ENCODE assay signal across 9 cellular contexts in the genomic region with DNA sequence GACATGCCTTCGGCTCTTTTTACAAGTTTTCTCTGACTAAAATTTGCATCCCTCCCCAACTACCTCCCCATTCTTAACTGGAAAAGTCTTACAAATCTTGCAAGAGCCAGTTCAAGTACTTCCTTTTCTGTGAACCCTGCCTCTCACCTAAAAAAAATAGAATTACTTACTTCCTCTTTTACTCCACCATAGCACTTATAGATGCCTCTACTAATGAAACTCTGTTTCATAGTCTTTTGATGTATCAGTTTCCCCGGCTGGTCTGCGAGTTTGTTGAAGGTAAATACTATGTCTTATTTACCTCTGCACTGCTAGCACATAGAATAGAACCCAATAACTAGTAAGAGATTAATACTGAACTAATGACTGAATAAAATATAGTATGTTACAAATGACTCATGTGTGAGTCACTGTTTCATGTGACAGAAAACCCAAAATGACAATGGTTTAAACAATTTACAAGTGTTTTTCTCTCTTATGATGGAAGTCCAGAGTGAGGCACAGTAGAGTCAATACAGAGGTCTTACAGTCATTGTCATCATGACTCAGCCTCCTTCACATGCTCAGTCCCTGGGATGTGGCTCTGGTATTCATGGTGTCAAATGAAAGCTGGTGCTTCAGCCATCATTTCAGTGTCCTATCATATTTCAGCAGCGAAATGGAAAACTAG.
DNase-seq lines count a peak whose midpoint lies in the region; ATAC-seq, FAIRE-seq and TF ChIP-seq lines count a peak whose summit lies in the region.
"Had no signal": no experiment of that assay in that cellular context is flagged by ENCODE, and none has a peak within 500 bp of the region (broad histone marks: within the 10 kb centered on the region; RNA-seq: fewer than 3 reads in every experiment).

No MANE protein-coding gene starts in this region.

- H3K36me3 Mint-ChIP-seq in activated naive CD8-positive, alpha-beta T cell treated with anti-CD3 and anti-CD28 coated beads, Interleukin-2, amount 50 U/mL, for 24 hours (ENCODE audit: low read depth) = no peaks in the 10 kb centered on the region
- no peaks in the 10 kb centered on the region for H3K36me3 Mint-ChIP-seq in activated naive CD8-positive, alpha-beta T cell treated with anti-CD3 and anti-CD28 coated beads for 36 hours

- H3K4me3 ChIP-seq in tibial nerve (no peak overlapping the region), prostate gland (no peak overlapping the region)

- H3K27ac Mint-ChIP-seq in activated naive CD8-positive, alpha-beta T cell treated with anti-CD3 and anti-CD28 coated beads, Interleukin-2, amount 50 U/mL, for 24 hours = no peak overlapping the region
- H3K27ac Mint-ChIP-seq in activated naive CD8-positive, alpha-beta T cell treated with anti-CD3 and anti-CD28 coated beads for 36 hours = no peak overlapping the region

- peaks cover 7% of the 10 kb centered on the region for H3K4me1 Mint-ChIP-seq in activated naive CD8-positive, alpha-beta T cell treated with anti-CD3 and anti-CD28 coated beads, Interleukin-2, amount 50 U/mL, for 24 hours
- peaks cover 7% of the 10 kb centered on the region for H3K4me1 Mint-ChIP-seq in activated naive CD8-positive, alpha-beta T cell treated with anti-CD3 and anti-CD28 coated beads for 36 hours

- TF ChIP-seq POLR2A in tibial nerve (IDR thresholded peaks at IDR 0.05) (no peak), prostate gland (IDR thresholded peaks at IDR 0.05) (no peak)

- no peak for DNase-seq in activated naive CD8-positive, alpha-beta T cell treated with anti-CD3 and anti-CD28 coated beads, Interleukin-2, amount 50 U/mL, for 24 hours
- DNase-seq in activated naive CD8-positive, alpha-beta T cell treated with anti-CD3 and anti-CD28 coated beads for 36 hours = no peak
- peak; percentile 10 for DNase-seq in T1000 (lab: John Stamatoyannopoulos, UW)
- peak; percentile 45 for DNase-seq in urothelium cell line (ENCODE audit: low spot score)
- no peak for DNase-seq in tibial nerve (ENCODE audit: low spot score in 2 of 2)
- DNase-seq in sciatic nerve (ENCODE audit: low spot score) = no peak
- DNase-seq in prostate gland (ENCODE audit: low spot score) = no peak
- DNase-seq: activated CD4-positive, alpha-beta T cell treated with anti-CD3 and anti-CD28 coated beads, Interleukin-2, amount 50 U/mL, for 4 hours had no signal

- H3K4me3 Mint-ChIP-seq in activated naive CD8-positive, alpha-beta T cell treated with anti-CD3 and anti-CD28 coated beads, Interleukin-2, amount 50 U/mL, for 24 hours = no peak overlapping the region
- no peak overlapping the region for H3K4me3 Mint-ChIP-seq in activated naive CD8-positive, alpha-beta T cell treated with anti-CD3 and anti-CD28 coated beads for 36 hours

- H3K27me3 ChIP-seq in tibial nerve (no peaks in the 10 kb centered on the region), prostate gland (replicated peaks; ENCODE audit: insufficient read depth) (no peaks in the 10 kb centered on the region)

- ATAC-seq in activated naive CD8-positive, alpha-beta T cell treated with anti-CD3 and anti-CD28 coated beads, Interleukin-2, amount 50 U/mL, for 24 hours = peak; percentile 46
- peak; percentile 78 for ATAC-seq in HG03565 (IDR thresholded peaks at IDR 0.05; ENCODE audit: unreplicated experiment)
- no peak for ATAC-seq in sciatic nerve

- no peaks in the 10 kb centered on the region for H3K9me3 Mint-ChIP-seq in activated naive CD8-positive, alpha-beta T cell treated with anti-CD3 and anti-CD28 coated beads, Interleukin-2, amount 50 U/mL, for 24 hours
- H3K9me3 Mint-ChIP-seq in activated naive CD8-positive, alpha-beta T cell treated with anti-CD3 and anti-CD28 coated beads for 36 hours = no peaks in the 10 kb centered on the region

- TF ChIP-seq CTCF in tibial nerve (IDR thresholded peaks at IDR 0.05) (no peak), prostate gland (IDR thresholded peaks at IDR 0.05) (no peak)

- H3K27ac ChIP-seq in tibial nerve = no peak overlapping the region
- no peak overlapping the region for H3K27ac ChIP-seq in prostate gland

- H3K36me3 ChIP-seq in tibial nerve (no peaks in the 10 kb centered on the region), prostate gland (no peaks in the 10 kb centered on the region)

- intact Hi-C loops in sciatic nerve (cut with DNase I) (no loop called here), prostate gland (cut with DNase I) (no loop called here)

- H3K4me1 ChIP-seq in tibial nerve = no peaks in the 10 kb centered on the region
- H3K4me1 ChIP-seq in prostate gland (replicated peaks) = no peaks in the 10 kb centered on the region

- no peak for FAIRE-seq in urothelium cell line (lab: Jason Lieb, UNC)

- H3K9me3 ChIP-seq in tibial nerve (no peaks in the 10 kb centered on the region), prostate gland (no peaks in the 10 kb centered on the region)

- TF ChIP-seq EP300 in tibial nerve (IDR thresholded peaks at IDR 0.05) = no peak

- WGBS in tibial nerve, 2 donors = 75 to 80% methylated on average over 4 of the region's 4 CpGs
- WGBS in prostate gland = 75% methylated on average over 4 of the region's 4 CpGs

- H3K27me3 Mint-ChIP-seq in activated naive CD8-positive, alpha-beta T cell treated with anti-CD3 and anti-CD28 coated beads, Interleukin-2, amount 50 U/mL, for 24 hours = peaks cover 5% of the 10 kb centered on the region
- H3K27me3 Mint-ChIP-seq in activated naive CD8-positive, alpha-beta T cell treated with anti-CD3 and anti-CD28 coated beads for 36 hours = peaks cover 12% of the 10 kb centered on the region

Comparison
In these comparisons a context has a peak if more than half of its experiments do, and no peak if none do; other contexts are left out.
1. DNase-seq: peak in T1000 (single experiment) and urothelium cell line (single experiment); none in activated naive CD8-positive, alpha-beta T cell treated with anti-CD3 and anti-CD28 coated beads, Interleukin-2, amount 50 U/mL, for 24 hours (single experiment), activated naive CD8-positive, alpha-beta T cell treated with anti-CD3 and anti-CD28 coated beads for 36 hours (single experiment), tibial nerve (0 of 2), sciatic nerve (single experiment) and prostate gland (single experiment).